Comparison of ENCODE assay signal across 8 cellular contexts in genomic region chr17:33686171-33686570, GRCh38.
DNase-seq lines count a peak whose midpoint lies in the region; ATAC-seq, FAIRE-seq and TF ChIP-seq lines count a peak whose summit lies in the region.

No MANE protein-coding gene starts in this region.

- TF ChIP-seq RAD21 in A549 (conservative IDR thresholded peaks at IDR 0.05 in 1 of 2, IDR thresholded peaks at IDR 0.05 in 1 of 2): no peak

- H3K36me3 ChIP-seq in PC-3 (ENCODE audit: low read depth, low read length): no peaks in the 10 kb centered on the region

- H4K20me1 ChIP-seq in PC-3 (ENCODE audit: low read length): no peaks in the 10 kb centered on the region

- no peaks in the 10 kb centered on the region for H3K9me2 ChIP-seq in PC-3 (replicated peaks; ENCODE audit: low read length)

- H3K4me3 ChIP-seq in A549: no peak overlapping the region
- no peak overlapping the region for H3K4me3 ChIP-seq in PC-3 (ENCODE audit: low read length)

- H3K9me3 ChIP-seq in A549: no peaks in the 10 kb centered on the region
- no peaks in the 10 kb centered on the region for H3K9me3 ChIP-seq in PC-3 (ENCODE audit: low read length)

- H2AFZ ChIP-seq in PC-3 (ENCODE audit: low read length): no peak overlapping the region

- intact Hi-C loops in PC-3 (cut with micrococcal nuclease): no loop called here

- no peak overlapping the region for H3K9ac ChIP-seq in PC-3 (ENCODE audit: low read length)

- H3K4me2 ChIP-seq in A549 (no peak overlapping the region), PC-3 (ENCODE audit: low read length) (no peak overlapping the region)

- TF ChIP-seq CTCF in A549 (IDR thresholded peaks at IDR 0.05): no peak
- TF ChIP-seq CTCF in PC-3 (conservative IDR thresholded peaks at IDR 0.05; ENCODE audit: low read depth, low read length): peak; percentile 46; the same call in 1 of the 2 replicates

- ATAC-seq in A549 (peak in 1 of 2 experiments; percentile 69; a peak in 3 of 6 replicates), PC-3 (no peak), HG03442 (IDR thresholded peaks at IDR 0.05; ENCODE audit: unreplicated experiment) (no peak)

- POLR2A ChIA-PET in A549 (lab: Yijun Ruan, JAX) (no interaction called here), PC-3 (lab: Charles Lee; ENCODE audit: unreplicated experiment) (no interaction called here)

- H3K79me2 ChIP-seq in PC-3 (ENCODE audit: low read length): no peaks in the 10 kb centered on the region

- CTCF ChIA-PET in A549 (lab: Yijun Ruan, JAX): interaction anchor here (0.9 to 5.8 kb wide), 5 partner anchors 8 to 25 kb away, joined by 3 to 51 read pairs (median 5); no protein-coding TSS in a partner anchor
- CTCF ChIA-PET in PC-3 (lab: Charles Lee): no interaction called here

- DNase-seq in A549 (ENCODE audit: low read depth in 1 of 2, low spot score in 1 of 2) (peak; percentile 28 to 29), ELF-1 (ENCODE audit: low read depth, low spot score) (peak; percentile 21), PC-3 (no peak), germinal center (ENCODE audit: low spot score) (peak; percentile 45), DMS114 treated with DMSO at 0.1 percent for 48 hours (lab: John Stamatoyannopoulos, UW; ENCODE audit: unreplicated experiment) (no peak), RKO (ENCODE audit: low spot score) (no peak), ecto neural progenitor cell (ENCODE audit: low spot score) (no peak)

- no peak for TF ChIP-seq POLR2A in A549 (IDR thresholded peaks at IDR 0.05; ENCODE audit: low read length)

- BruUV-seq in PC-3 (replicated peaks; lab: Mats Ljungman, UMichigan): no TSS peak

- FAIRE-seq in A549 (lab: Jason Lieb, UNC): no peak

- no peaks in the 10 kb centered on the region for H3K27me3 ChIP-seq in PC-3 (ENCODE audit: low read length)

- no peaks in the 10 kb centered on the region for H3F3A ChIP-seq in PC-3 (ENCODE audit: low read length, unreplicated experiment)

- H3K4me1 ChIP-seq in A549 (no peaks in the 10 kb centered on the region), PC-3 (ENCODE audit: insufficient read depth, low read length) (no peaks in the 10 kb centered on the region)

- 51% methylated on average over 4 of the region's 4 CpGs for WGBS in A549 (ENCODE audit: missing lambda C conversion rate)

- H3K27ac ChIP-seq in A549 (no peak overlapping the region), PC-3 (ENCODE audit: low read length) (no peak overlapping the region)

- no peak for TF ChIP-seq EP300 in A549 (IDR thresholded peaks at IDR 0.05)

TF ChIP-seq in A549, 52 proteins besides CTCF, POLR2A, EP300 and RAD21:
- no peak for TF ChIP-seq TP53 (CRISPR knock-in tag; IDR thresholded peaks at IDR 0.05)
- TF ChIP-seq RNF2 (IDR thresholded peaks at IDR 0.05; ENCODE audit: borderline replicate concordance, low read depth): no peak
- TF ChIP-seq RFX5 (IDR thresholded peaks at IDR 0.05): no peak

Comparison
In these comparisons a context has a peak if more than half of its experiments do, and no peak if none do; other contexts are left out.
1. DNase-seq: peak in A549 (2 of 2), ELF-1 (single experiment) and germinal center (single experiment); none in PC-3 (single experiment), DMS114 treated with DMSO at 0.1 percent for 48 hours (single experiment), RKO (single experiment) and ecto neural progenitor cell (single experiment).